ENCODE assay signal across 1 cellular context in the genomic region with DNA sequence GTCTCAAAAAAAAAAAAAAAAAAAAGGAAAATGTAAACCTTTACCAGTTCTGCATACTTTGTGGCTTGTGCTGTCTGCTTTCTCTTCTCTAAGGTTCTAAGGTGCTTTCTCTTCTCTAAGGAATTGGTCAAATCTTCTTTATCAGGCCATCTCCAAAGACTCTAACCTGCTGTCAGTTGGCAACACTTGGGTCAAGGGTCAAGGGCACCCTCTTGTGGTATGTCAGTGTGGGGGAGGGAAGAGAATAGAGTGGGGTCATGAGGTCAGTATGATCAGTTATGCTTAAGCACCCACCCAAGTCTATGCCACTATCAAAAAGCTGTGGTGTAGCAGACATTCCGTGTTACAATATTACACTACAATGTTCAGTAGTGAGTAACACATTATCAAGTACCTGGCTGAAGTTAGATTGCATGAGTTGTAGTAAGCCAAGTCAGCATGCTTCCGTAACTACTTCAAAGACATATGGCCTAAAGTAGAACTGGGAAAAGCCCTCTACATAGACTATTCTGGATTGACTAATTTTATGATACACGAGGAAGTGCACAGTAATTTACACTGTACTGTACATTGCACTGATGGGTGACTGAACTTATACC.
TF ChIP-seq lines count a peak whose summit lies in the region.

No MANE protein-coding gene starts in this region.

TF ChIP-seq in H1, 55 proteins besides CTCF, POLR2A, EP300 and RAD21:
- no peak for TF ChIP-seq SIRT6 (IDR thresholded peaks at IDR 0.05; ENCODE audit: low read length)
- TF ChIP-seq SP4 (IDR thresholded peaks at IDR 0.05; ENCODE audit: low read length): no peak
- no peak for TF ChIP-seq POLR2AphosphoS5 (IDR thresholded peaks at IDR 0.05; ENCODE audit: low read depth, low read length)
- no peak for TF ChIP-seq RFX5 (IDR thresholded peaks at IDR 0.05; ENCODE audit: borderline replicate concordance, low read depth, low read length)
